1 cellular context compared by ENCODE assay signal in the genomic region with DNA sequence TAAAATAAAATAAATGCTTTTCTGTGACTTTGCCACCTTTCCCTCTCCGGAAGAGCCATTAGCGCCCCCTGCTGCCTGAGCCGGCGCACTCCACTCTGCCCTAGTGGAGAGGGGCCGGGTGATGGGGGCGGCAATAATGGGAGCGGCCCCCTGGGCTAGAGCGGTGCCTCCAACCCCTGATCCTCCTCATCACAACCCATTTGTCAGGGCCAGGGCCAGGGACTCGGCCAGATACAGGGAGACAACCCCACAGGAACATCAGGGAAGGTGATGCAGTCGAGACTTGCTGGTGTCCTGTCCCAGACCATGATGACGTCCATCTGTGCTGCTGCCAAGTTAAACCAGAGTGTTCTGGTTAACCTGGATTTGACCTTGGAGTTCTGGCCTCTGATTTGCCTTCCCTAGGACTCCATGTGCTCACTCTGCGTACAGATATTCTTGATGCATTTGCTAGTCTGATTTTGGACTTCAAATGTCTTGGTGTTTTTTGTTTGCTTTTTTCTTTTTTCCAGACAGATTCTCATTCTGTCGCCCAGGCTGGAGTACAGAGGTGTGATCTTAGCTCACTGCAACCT.
TF ChIP-seq lines count a peak whose summit lies in the region.

No MANE protein-coding gene starts in this region.

TF ChIP-seq in GM23338, 12 proteins besides CTCF, POLR2A, EP300 and RAD21 (continued from another document):
- TF ChIP-seq, protein P1, sequence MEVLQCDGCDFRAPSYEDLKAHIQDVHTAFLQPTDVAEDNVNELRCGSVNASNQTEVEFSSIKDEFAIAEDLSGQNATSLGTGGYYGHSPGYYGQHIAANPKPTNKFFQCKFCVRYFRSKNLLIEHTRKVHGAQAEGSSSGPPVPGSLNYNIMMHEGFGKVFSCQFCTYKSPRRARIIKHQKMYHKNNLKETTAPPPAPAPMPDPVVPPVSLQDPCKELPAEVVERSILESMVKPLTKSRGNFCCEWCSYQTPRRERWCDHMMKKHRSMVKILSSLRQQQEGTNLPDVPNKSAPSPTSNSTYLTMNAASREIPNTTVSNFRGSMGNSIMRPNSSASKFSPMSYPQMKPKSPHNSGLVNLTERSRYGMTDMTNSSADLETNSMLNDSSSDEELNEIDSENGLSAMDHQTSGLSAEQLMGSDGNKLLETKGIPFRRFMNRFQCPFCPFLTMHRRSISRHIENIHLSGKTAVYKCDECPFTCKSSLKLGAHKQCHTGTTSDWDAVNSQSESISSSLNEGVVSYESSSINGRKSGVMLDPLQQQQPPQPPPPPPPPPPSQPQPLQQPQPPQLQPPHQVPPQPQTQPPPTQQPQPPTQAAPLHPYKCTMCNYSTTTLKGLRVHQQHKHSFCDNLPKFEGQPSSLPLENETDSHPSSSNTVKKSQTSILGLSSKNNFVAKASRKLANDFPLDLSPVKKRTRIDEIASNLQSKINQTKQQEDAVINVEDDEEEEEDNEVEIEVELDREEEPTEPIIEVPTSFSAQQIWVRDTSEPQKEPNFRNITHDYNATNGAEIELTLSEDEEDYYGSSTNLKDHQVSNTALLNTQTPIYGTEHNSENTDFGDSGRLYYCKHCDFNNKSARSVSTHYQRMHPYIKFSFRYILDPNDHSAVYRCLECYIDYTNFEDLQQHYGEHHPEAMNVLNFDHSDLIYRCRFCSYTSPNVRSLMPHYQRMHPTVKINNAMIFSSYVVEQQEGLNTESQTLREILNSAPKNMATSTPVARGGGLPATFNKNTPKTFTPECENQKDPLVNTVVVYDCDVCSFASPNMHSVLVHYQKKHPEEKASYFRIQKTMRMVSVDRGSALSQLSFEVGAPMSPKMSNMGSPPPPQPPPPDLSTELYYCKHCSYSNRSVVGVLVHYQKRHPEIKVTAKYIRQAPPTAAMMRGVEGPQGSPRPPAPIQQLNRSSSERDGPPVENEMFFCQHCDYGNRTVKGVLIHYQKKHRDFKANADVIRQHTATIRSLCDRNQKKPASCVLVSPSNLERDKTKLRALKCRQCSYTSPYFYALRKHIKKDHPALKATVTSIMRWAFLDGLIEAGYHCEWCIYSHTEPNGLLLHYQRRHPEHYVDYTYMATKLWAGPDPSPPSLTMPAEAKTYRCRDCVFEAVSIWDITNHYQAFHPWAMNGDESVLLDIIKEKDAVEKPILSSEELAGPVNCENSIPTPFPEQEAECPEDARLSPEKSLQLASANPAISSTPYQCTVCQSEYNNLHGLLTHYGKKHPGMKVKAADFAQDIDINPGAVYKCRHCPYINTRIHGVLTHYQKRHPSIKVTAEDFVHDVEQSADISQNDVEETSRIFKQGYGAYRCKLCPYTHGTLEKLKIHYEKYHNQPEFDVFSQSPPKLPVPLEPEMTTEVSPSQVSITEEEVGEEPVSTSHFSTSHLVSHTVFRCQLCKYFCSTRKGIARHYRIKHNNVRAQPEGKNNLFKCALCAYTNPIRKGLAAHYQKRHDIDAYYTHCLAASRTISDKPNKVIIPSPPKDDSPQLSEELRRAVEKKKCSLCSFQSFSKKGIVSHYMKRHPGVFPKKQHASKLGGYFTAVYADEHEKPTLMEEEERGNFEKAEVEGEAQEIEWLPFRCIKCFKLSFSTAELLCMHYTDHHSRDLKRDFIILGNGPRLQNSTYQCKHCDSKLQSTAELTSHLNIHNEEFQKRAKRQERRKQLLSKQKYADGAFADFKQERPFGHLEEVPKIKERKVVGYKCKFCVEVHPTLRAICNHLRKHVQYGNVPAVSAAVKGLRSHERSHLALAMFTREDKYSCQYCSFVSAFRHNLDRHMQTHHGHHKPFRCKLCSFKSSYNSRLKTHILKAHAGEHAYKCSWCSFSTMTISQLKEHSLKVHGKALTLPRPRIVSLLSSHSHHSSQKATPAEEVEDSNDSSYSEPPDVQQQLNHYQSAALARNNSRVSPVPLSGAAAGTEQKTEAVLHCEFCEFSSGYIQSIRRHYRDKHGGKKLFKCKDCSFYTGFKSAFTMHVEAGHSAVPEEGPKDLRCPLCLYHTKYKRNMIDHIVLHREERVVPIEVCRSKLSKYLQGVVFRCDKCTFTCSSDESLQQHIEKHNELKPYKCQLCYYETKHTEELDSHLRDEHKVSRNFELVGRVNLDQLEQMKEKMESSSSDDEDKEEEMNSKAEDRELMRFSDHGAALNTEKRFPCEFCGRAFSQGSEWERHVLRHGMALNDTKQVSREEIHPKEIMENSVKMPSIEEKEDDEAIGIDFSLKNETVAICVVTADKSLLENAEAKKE (CRISPR knock-in tag; IDR thresholded peaks at IDR 0.05) = no peak
- TF ChIP-seq NANOG (IDR thresholded peaks at IDR 0.05; ENCODE audit: borderline replicate concordance) = no peak
- no peak for TF ChIP-seq CREB1 (CRISPR knock-in tag; IDR thresholded peaks at IDR 0.05; ENCODE audit: low read depth)
- no peak for TF ChIP-seq EZH2phosphoT487 (IDR thresholded peaks at IDR 0.05; ENCODE audit: unreplicated experiment)
- no peak for TF ChIP-seq ZNF331 (CRISPR knock-in tag; IDR thresholded peaks at IDR 0.05; ENCODE audit: low read depth)
- TF ChIP-seq, protein P2, sequence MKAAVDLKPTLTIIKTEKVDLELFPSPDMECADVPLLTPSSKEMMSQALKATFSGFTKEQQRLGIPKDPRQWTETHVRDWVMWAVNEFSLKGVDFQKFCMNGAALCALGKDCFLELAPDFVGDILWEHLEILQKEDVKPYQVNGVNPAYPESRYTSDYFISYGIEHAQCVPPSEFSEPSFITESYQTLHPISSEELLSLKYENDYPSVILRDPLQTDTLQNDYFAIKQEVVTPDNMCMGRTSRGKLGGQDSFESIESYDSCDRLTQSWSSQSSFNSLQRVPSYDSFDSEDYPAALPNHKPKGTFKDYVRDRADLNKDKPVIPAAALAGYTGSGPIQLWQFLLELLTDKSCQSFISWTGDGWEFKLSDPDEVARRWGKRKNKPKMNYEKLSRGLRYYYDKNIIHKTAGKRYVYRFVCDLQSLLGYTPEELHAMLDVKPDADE (IDR thresholded peaks at IDR 0.05) = no peak
- no peak for TF ChIP-seq EZH2 (IDR thresholded peaks at IDR 0.05; ENCODE audit: low read depth, unreplicated experiment)
